Comparison of ENCODE assay signal across 8 cellular contexts in the genomic region with DNA sequence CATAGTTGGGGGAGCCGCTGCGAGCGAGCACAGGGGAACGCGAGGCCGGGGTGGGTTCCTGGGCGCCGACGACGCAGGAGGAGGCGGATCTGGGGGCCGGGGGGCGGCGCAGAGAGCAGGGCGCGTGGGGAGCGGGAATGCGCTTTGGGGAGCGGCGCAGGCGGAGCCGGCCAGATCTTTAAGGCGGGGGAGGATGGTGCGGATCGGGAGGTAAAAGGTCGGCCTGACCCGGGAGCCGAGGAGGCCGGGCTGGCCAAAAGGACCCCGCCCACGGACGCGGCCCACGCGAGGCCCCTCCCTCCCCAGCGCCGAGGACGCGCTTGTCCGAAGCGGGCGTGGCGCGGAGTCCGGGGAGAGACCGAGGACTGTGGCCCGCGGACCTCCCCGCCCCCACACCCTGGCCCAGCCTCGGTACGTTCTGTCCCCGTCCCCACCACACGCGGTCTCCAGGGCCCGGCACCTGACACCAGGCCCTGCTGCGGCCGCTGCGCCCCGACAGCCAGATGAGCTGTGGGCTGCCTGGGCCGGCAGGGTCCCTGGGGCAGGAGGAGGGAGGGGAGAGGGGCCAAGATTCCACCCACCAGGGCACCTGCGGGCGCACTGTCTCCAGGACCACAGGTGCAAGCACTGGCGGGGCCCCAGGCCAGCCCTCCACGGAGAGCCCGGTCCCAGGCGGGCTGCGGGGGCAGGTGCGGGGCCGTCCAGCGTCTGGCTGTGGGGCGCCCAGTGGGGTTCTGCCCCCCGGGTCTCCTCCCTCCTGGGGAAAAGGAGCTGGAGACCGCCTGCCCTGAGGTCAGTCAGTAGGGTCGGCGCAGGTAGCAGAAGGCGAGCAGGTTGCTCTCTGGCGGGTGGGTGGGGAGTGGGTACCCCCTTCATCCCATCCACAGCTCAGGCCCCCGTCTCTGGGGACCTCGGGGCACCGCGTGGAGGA. TPM values are rescaled to one million over a fixed set of nuclear protein-coding genes. Genes with fewer than 3 reads are reported as not detected.
DNase-seq lines count a peak whose midpoint lies in the region; ATAC-seq and TF ChIP-seq lines count a peak whose summit lies in the region.

No MANE protein-coding gene starts in this region.

- DNase-seq in AG10803 (ENCODE audit: low read depth) (peak; percentile 51), lung microvascular endothelial cell (ENCODE audit: low read depth in 2 of 2) (peak; percentile 30 to 53), NCI-H524 (lab: John Stamatoyannopoulos, UW) (no peak)
- DNase-seq in stimulated activated CD8-positive, alpha-beta memory T cell treated with anti-CD3 and anti-CD28 coated beads, Interleukin-2, amount 100 ng/mL, for 48 hours (ENCODE audit: low read depth in 2 of 2): peak; percentile 72 to 78

- H3K27ac ChIP-seq in VCaP: peak overlapping the region; percentile 62
- H3K27ac ChIP-seq in ectodermal cell (ENCODE audit: insufficient read depth, low read depth, low read length, poor library complexity, severe bottlenecking): no peak overlapping the region

- H3K4me3 ChIP-seq in AG10803 (ENCODE audit: low read length) (peak overlapping the region; percentile 55), ectodermal cell (ENCODE audit: insufficient read depth, low read depth, low read length) (peak overlapping the region; percentile 39)

- peaks cover 30% of the 10 kb centered on the region for H3K27me3 ChIP-seq in ectodermal cell (ENCODE audit: control insufficient read depth, insufficient read depth, low read length, poor library complexity, severe bottlenecking)

- 10 to 12% methylated on average over 78 to 81 of the region's 81 CpGs for WGBS in ectodermal cell, 2 experiments

- TF ChIP-seq CTCF in AG10803 (conservative IDR thresholded peaks at IDR 0.05; ENCODE audit: low read length) (no peak), VCaP (conservative IDR thresholded peaks at IDR 0.05) (no peak)

- ATAC-seq in HG03432 (IDR thresholded peaks at IDR 0.05; ENCODE audit: unreplicated experiment): peak; percentile 20

- H3K4me1 ChIP-seq in ectodermal cell (ENCODE audit: control insufficient read depth, insufficient read depth, low read length): peaks cover 15% of the 10 kb centered on the region

- H3K9me3 ChIP-seq in ectodermal cell (ENCODE audit: control insufficient read depth, low read length): no peaks in the 10 kb centered on the region

- no peaks in the 10 kb centered on the region for H3K36me3 ChIP-seq in ectodermal cell (ENCODE audit: control insufficient read depth, insufficient read depth, low read length)

- peak; percentile 17 for TF ChIP-seq POLR2A in GM19193 (IDR thresholded peaks at IDR 0.05; ENCODE audit: extremely low read depth, insufficient read depth, insufficient read length)

RNA-seq across cellular contexts. Expression of a gene that starts 10.9 kb away (rescaled TPM):
- polyA plus RNA-seq in ectodermal cell (2013, experiment 1 of 4): 19.8 TPM
- 18.0 TPM for polyA plus RNA-seq in ectodermal cell (2013, experiment 2 of 4)
- 16.6 TPM for polyA plus RNA-seq in ectodermal cell (2013, experiment 3 of 4)
- polyA plus RNA-seq in ectodermal cell (2013, experiment 4 of 4): 17.8 TPM
- total RNA-seq in lung microvascular endothelial cell: 156 and 396 TPM in 2 replicates

RNA-seq across cellular contexts. Expression of a gene that starts 41.1 kb away (rescaled TPM):
- not detected for polyA plus RNA-seq in ectodermal cell (2013, experiment 1 of 4)
- polyA plus RNA-seq in ectodermal cell (2013, experiment 2 of 4): 0.16 TPM
- 0.11 TPM for polyA plus RNA-seq in ectodermal cell (2013, experiment 3 of 4)
- polyA plus RNA-seq in ectodermal cell (2013, experiment 4 of 4): 0.12 TPM
- under 0.01 TPM in 1 of 2 replicates, not detected in the other for total RNA-seq in lung microvascular endothelial cell

RNA-seq across cellular contexts. Expression of a gene that starts 53.1 kb away (rescaled TPM):
- 22.2 TPM for polyA plus RNA-seq in ectodermal cell (2013, experiment 1 of 4)
- polyA plus RNA-seq in ectodermal cell (2013, experiment 2 of 4): 19.9 TPM
- 20.3 TPM for polyA plus RNA-seq in ectodermal cell (2013, experiment 3 of 4)
- polyA plus RNA-seq in ectodermal cell (2013, experiment 4 of 4): 22.7 TPM
- 40.3 and 45.2 TPM in 2 replicates for total RNA-seq in lung microvascular endothelial cell

RNA-seq across cellular contexts. Expression of a gene that starts 53.3 kb away (rescaled TPM):
- polyA plus RNA-seq in ectodermal cell (2013, experiment 1 of 4): 16.3 TPM
- 18.9 TPM for polyA plus RNA-seq in ectodermal cell (2013, experiment 2 of 4)
- polyA plus RNA-seq in ectodermal cell (2013, experiment 3 of 4): 13.8 TPM
- 12.6 TPM for polyA plus RNA-seq in ectodermal cell (2013, experiment 4 of 4)
- 9.4 and 13.5 TPM in 2 replicates for total RNA-seq in lung microvascular endothelial cell

Comparison
In these comparisons a context has a peak if more than half of its experiments do, and no peak if none do; other contexts are left out.
1. DNase-seq: peak in AG10803 (single experiment), lung microvascular endothelial cell (2 of 2) and stimulated activated CD8-positive, alpha-beta memory T cell treated with anti-CD3 and anti-CD28 coated beads, Interleukin-2, amount 100 ng/mL, for 48 hours (2 of 2); none in NCI-H524 (0 of 2).